Comparison of ENCODE assay signal across 8 cellular contexts in genomic region chr12:57771271-57771872, GRCh38. TPM values are rescaled to one million over a fixed set of nuclear protein-coding genes. Genes with fewer than 3 reads are reported as not detected.
DNase-seq lines count a peak whose midpoint lies in the region; ATAC-seq and TF ChIP-seq lines count a peak whose summit lies in the region.

No MANE protein-coding gene starts in this region.

- peak overlapping the region; percentile 86; the same call in 1 of the 2 replicates for H2BK120ac ChIP-seq in IMR-90 (ENCODE audit: low read depth, low read length)

- H2AK5ac ChIP-seq in IMR-90 (ENCODE audit: low read depth, low read length): peak overlapping the region; percentile 89

- peak overlapping the region; percentile 74; the same call in 1 of the 2 replicates for H3K23ac ChIP-seq in IMR-90 (ENCODE audit: low read depth, low read length)

- in situ Hi-C loops in IMR-90 (cut with MboI; ENCODE audit: low sequenced_read_pairs): no loop called here

- H3K9me3 Mint-ChIP-seq in neural crest cell: no peaks in the 10 kb centered on the region

- H4K20me1 ChIP-seq in IMR-90 (ENCODE audit: insufficient read depth, low read length) (no peaks in the 10 kb centered on the region), OCI-LY7 (ENCODE audit: insufficient read depth, low read length) (no peaks in the 10 kb centered on the region)

- no peaks in the 10 kb centered on the region for H3K9me3 ChIP-seq in IMR-90 (ENCODE audit: control insufficient read depth, insufficient read depth, low read length)
- H3K9me3 ChIP-seq in OCI-LY7 (ENCODE audit: low read length): no peaks in the 10 kb centered on the region

- peak overlapping the region; percentile 95 for H3K14ac ChIP-seq in IMR-90 (replicated peaks; ENCODE audit: low read depth, low read length)

- H4K8ac ChIP-seq in IMR-90 (ENCODE audit: low read depth in 2 of 2, low read length in 2 of 2): peak overlapping the region; percentile 93 to 99

- H3K36me3 Mint-ChIP-seq in neural crest cell (ENCODE audit: low read depth): peaks cover 14% of the 10 kb centered on the region

- no peak overlapping the region for H2BK20ac ChIP-seq in IMR-90 (ENCODE audit: low read depth, low read length)

- intact Hi-C loops in IMR-90 (cut with micrococcal nuclease) (no loop called here), OCI-LY7 (cut with micrococcal nuclease; ENCODE audit: unreplicated experiment) (no loop called here)

- no peak for TF ChIP-seq POLR2A in IMR-90 (IDR thresholded peaks at IDR 0.05; ENCODE audit: low read depth, low read length)

- H2BK15ac ChIP-seq in IMR-90 (ENCODE audit: low read depth, low read length): no peak overlapping the region

- peak overlapping the region; percentile 70 for H3K9ac ChIP-seq in IMR-90 (ENCODE audit: low read depth, low read length)

- no peak overlapping the region for H3K18ac ChIP-seq in IMR-90 (ENCODE audit: low read depth, low read length)

- WGBS in IMR-90 (ENCODE audit: extremely low coverage in 2 of 2, insufficient read length in 1 of 2), 2 experiments: 5% methylated on average over 8 of the region's 16 CpGs; no CpG with 5 or more reads in 1 of the 2 experiments

- H3K27ac ChIP-seq in IMR-90 (ENCODE audit: insufficient read depth, low read length) (peak overlapping the region; percentile 82), OCI-LY7 (ENCODE audit: low read depth, low read length, poor library complexity, severe bottlenecking) (peak overlapping the region; percentile 70), substantia nigra (ENCODE audit: low read depth, low read length, poor library complexity, severe bottlenecking) (peak overlapping the region; percentile 71)

- H3K4me3 ChIP-seq in IMR-90 (ENCODE audit: insufficient read depth, low read depth, low read length) (peak overlapping the region; percentile 78), OCI-LY7 (ENCODE audit: low read depth, low read length, poor library complexity, severe bottlenecking) (peak overlapping the region; percentile 81)

- H3K4ac ChIP-seq in IMR-90 (ENCODE audit: low read depth, low read length): peak overlapping the region; percentile 98; the same call in 1 of the 2 replicates

- H3K27me3 ChIP-seq in IMR-90 (ENCODE audit: control insufficient read depth, insufficient read depth, low read length): peaks cover 7% of the 10 kb centered on the region

- H3K27ac Mint-ChIP-seq in neural crest cell (ENCODE audit: unreplicated experiment): peak overlapping the region; percentile 100

- H4K5ac ChIP-seq in IMR-90 (ENCODE audit: low read depth, low read length): peak overlapping the region; percentile 68

- H2AFZ ChIP-seq in IMR-90 (replicated peaks; ENCODE audit: low read length, poor library complexity): peak overlapping the region; percentile 99
- peak overlapping the region; percentile 94; the same call in 1 of the 2 replicates for H2AFZ ChIP-seq in OCI-LY7 (ENCODE audit: low read length)

- H3K4me2 ChIP-seq in IMR-90 (ENCODE audit: low read depth, low read length) (peak overlapping the region; percentile 83), OCI-LY7 (ENCODE audit: low read length) (peak overlapping the region; percentile 83)

- peaks cover 28% of the 10 kb centered on the region for H3K4me1 Mint-ChIP-seq in neural crest cell

- no peaks in the 10 kb centered on the region for H3K9me2 ChIP-seq in OCI-LY7 (ENCODE audit: insufficient read depth, low read length)

- BruUV-seq in IMR-90 (replicated peaks; lab: Mats Ljungman, UMichigan) (TSS peak; percentile 44), OCI-LY7 (replicated peaks; lab: Mats Ljungman, UMichigan) (TSS peak; percentile 66)

- H3K56ac ChIP-seq in IMR-90 (ENCODE audit: extremely low read depth, insufficient read depth, low read length): peak overlapping the region; percentile 68; the same call in 1 of the 2 replicates

- peaks cover 16 to 29% of the 10 kb centered on the region in 2 experiments; a peak in 3 of 4 replicates for H3K79me1 ChIP-seq in IMR-90 (ENCODE audit: low read depth in 1 of 2, low read length in 2 of 2)

- CTCF ChIA-PET in IMR-90 (lab: Yijun Ruan, JAX): no interaction called here
- CTCF ChIA-PET in OCI-LY7 (lab: Charles Lee; ENCODE audit: unreplicated experiment): interaction anchor here (0.5 to 0.7 kb wide), 2 partner anchors 66 to 128 kb away, joined by 3 read pairs; no protein-coding TSS in a partner anchor

- DNase-seq in DMS 273 treated with DMSO at 0.1 percent for 48 hours (lab: John Stamatoyannopoulos, UW) (peak; percentile 83), IMR-90 (peak; percentile 90), OCI-LY7 (ENCODE audit: low spot score) (peak; percentile 92), activated T-helper 1 cell treated with Interleukin-2 at 50 U/mL for 16 hours (ENCODE audit: low read depth) (peak; percentile 55), fibroblast of the conjunctiva (ENCODE audit: low read depth) (peak; percentile 75), neural crest cell (ENCODE audit: low read depth, low spot score) (peak; percentile 75), substantia nigra (lab: John Stamatoyannopoulos, UW) (peak in 23 of 49 donors; percentile 18 to 88 (median 75))

- peaks cover 12% of the 10 kb centered on the region; the same call in 1 of the 2 replicates for H3K79me2 ChIP-seq in OCI-LY7 (ENCODE audit: insufficient read depth, low read depth, low read length)

- peak; percentile 70 for ATAC-seq in GM21576 (IDR thresholded peaks at IDR 0.05; ENCODE audit: unreplicated experiment)
- peak; percentile 81 for ATAC-seq in IMR-90 (ENCODE audit: low read depth)

- peaks cover 3% of the 10 kb centered on the region for H3K36me3 ChIP-seq in IMR-90 (ENCODE audit: control insufficient read depth, insufficient read depth, low read length)
- peaks cover 32% of the 10 kb centered on the region for H3K36me3 ChIP-seq in OCI-LY7 (ENCODE audit: insufficient read depth, low read length)

- no peak for TF ChIP-seq RAD21 in IMR-90 (IDR thresholded peaks at IDR 0.05; ENCODE audit: low read length)

- peaks cover 9% of the 10 kb centered on the region for H3K9me1 ChIP-seq in IMR-90 (ENCODE audit: insufficient read depth, low read length)

- H2AK9ac ChIP-seq in IMR-90 (replicated peaks; ENCODE audit: low read depth, low read length, poor library complexity): peak overlapping the region; percentile 97

- TF ChIP-seq CTCF in IMR-90 (conservative IDR thresholded peaks at IDR 0.05; ENCODE audit: low read depth, low read length) (no peak), OCI-LY7 (conservative IDR thresholded peaks at IDR 0.05; ENCODE audit: low read length) (no peak), neural crest cell (conservative IDR thresholded peaks at IDR 0.05) (no peak)

- peak overlapping the region; percentile 78 for H2BK5ac ChIP-seq in IMR-90 (ENCODE audit: low read depth, low read length, poor library complexity, severe bottlenecking)

- H3K4me3 Mint-ChIP-seq in neural crest cell: peak overlapping the region; percentile 99

- peaks cover 7% of the 10 kb centered on the region; the same call in 1 of the 2 replicates for H3K4me1 ChIP-seq in IMR-90 (ENCODE audit: control insufficient read depth, insufficient read depth, low read length)
- peaks cover 25% of the 10 kb centered on the region for H3K4me1 ChIP-seq in OCI-LY7 (ENCODE audit: insufficient read depth, low read length, poor library complexity, severe bottlenecking)

- POLR2A ChIA-PET in IMR-90 (lab: Charles Lee; ENCODE audit: unreplicated experiment) (interaction anchor here (0.9 kb wide), 1 partner anchor 27 kb away, joined by 4 read pairs; the partner anchor contains the start of gene TSPAN31), OCI-LY7 (lab: Charles Lee) (interaction anchor here (0.5 to 1.3 kb wide), 6 partner anchors 10 to 131 kb away, joined by 3 to 5 read pairs (median 3); partner anchors contain the start of genes CDK4 and TSFM)

- dilution Hi-C loops in IMR-90 (cut with HindIII; ENCODE audit: low sequenced_read_pairs, unreplicated experiment): no loop called here

- H3K27me3 Mint-ChIP-seq in neural crest cell (ENCODE audit: low read depth): peaks cover 32% of the 10 kb centered on the region

- H4K91ac ChIP-seq in IMR-90 (ENCODE audit: insufficient read depth, low read depth, low read length): peak overlapping the region; percentile 95

TF ChIP-seq in IMR-90, 13 proteins besides CTCF, POLR2A, EP300 and RAD21 (continues in another document):
- no peak for TF ChIP-seq CHD1 (IDR thresholded peaks at IDR 0.05; ENCODE audit: low read depth, low read length)
- no peak for TF ChIP-seq RFX5 (IDR thresholded peaks at IDR 0.05; ENCODE audit: low read depth, low read length)

RNA-seq across cellular contexts. Expression of gene METTL1, which starts 0.5 kb away (rescaled TPM):
- total RNA-seq in IMR-90 (2012; rRNA removed) (10.8 and 12.4 TPM in 2 replicates), OCI-LY7 (2022) (23.6 and 27.0 TPM in 2 replicates), neural crest cell (37.8 and 40.5 TPM in 2 replicates)
- polyA plus RNA-seq in IMR-90 (2012; rRNA removed): 27.5 and 31.4 TPM in 2 replicates
- polyA plus RNA-seq in IMR-90 (2012; cell fraction: cytosol; rRNA removed): 10.0 and 20.0 TPM in 2 replicates
- polyA plus RNA-seq in IMR-90 (2012; cell fraction: nucleus; rRNA removed; ENCODE audit: low replicate concordance): 31.9 and 38.5 TPM in 2 replicates
- total RNA-seq in OCI-LY7 (2014; rRNA removed; shearing (Covaris generic)): 12.5 and 22.2 TPM in 2 replicates

RNA-seq across cellular contexts. Expression of gene EEF1AKMT3, which starts 1.0 kb away (rescaled TPM):
- total RNA-seq in IMR-90 (2012; rRNA removed): 3.2 and 3.6 TPM in 2 replicates
- 7.6 and 8.1 TPM in 2 replicates for polyA plus RNA-seq in IMR-90 (2012; rRNA removed)
- 4.2 and 6.9 TPM in 2 replicates for polyA plus RNA-seq in IMR-90 (2012; cell fraction: cytosol; rRNA removed)
- 6.0 and 8.9 TPM in 2 replicates for polyA plus RNA-seq in IMR-90 (2012; cell fraction: nucleus; rRNA removed; ENCODE audit: low replicate concordance)
- 3.4 and 5.3 TPM in 2 replicates for total RNA-seq in OCI-LY7 (2014; rRNA removed; shearing (Covaris generic))
- total RNA-seq in OCI-LY7 (2022): 6.3 TPM in 2 replicates
- 4.5 and 5.6 TPM in 2 replicates for total RNA-seq in neural crest cell

RNA-seq across cellular contexts. Expression of gene CYP27B1, which starts 4.5 kb away (rescaled TPM):
- 0.36 and 0.56 TPM in 2 replicates for total RNA-seq in IMR-90 (2012; rRNA removed)
- polyA plus RNA-seq in IMR-90 (2012; rRNA removed): 0.80 and 1.3 TPM in 2 replicates
- 0.38 and 0.49 TPM in 2 replicates for polyA plus RNA-seq in IMR-90 (2012; cell fraction: cytosol; rRNA removed)
- 10.4 and 13.8 TPM in 2 replicates for polyA plus RNA-seq in IMR-90 (2012; cell fraction: nucleus; rRNA removed; ENCODE audit: low replicate concordance)
- 6.5 and 7.1 TPM in 2 replicates for total RNA-seq in OCI-LY7 (2014; rRNA removed; shearing (Covaris generic))
- 6.6 and 6.9 TPM in 2 replicates for total RNA-seq in OCI-LY7 (2022)
- total RNA-seq in neural crest cell: 3.2 and 4.2 TPM in 2 replicates

RNA-seq across cellular contexts. Expression of gene TSFM, which starts 11.2 kb away (rescaled TPM):
- total RNA-seq in IMR-90 (2012; rRNA removed) (10.8 and 11.5 TPM in 2 replicates), OCI-LY7 (2022) (38.5 and 49.8 TPM in 2 replicates), neural crest cell (31.7 and 32.3 TPM in 2 replicates)
- polyA plus RNA-seq in IMR-90 (2012; rRNA removed): 14.0 and 16.3 TPM in 2 replicates
- polyA plus RNA-seq in IMR-90 (2012; cell fraction: cytosol; rRNA removed): 14.2 and 27.2 TPM in 2 replicates
- polyA plus RNA-seq in IMR-90 (2012; cell fraction: nucleus; rRNA removed; ENCODE audit: low replicate concordance): 9.2 and 13.7 TPM in 2 replicates
- 35.2 and 49.8 TPM in 2 replicates for total RNA-seq in OCI-LY7 (2014; rRNA removed; shearing (Covaris generic))

RNA-seq across cellular contexts. Expression of gene MARCHF9, which starts 16.5 kb away (rescaled TPM):
- total RNA-seq in IMR-90 (2012; rRNA removed) (1.1 TPM in 2 replicates), OCI-LY7 (2022) (46.2 and 47.7 TPM in 2 replicates), neural crest cell (16.7 and 18.8 TPM in 2 replicates)
- polyA plus RNA-seq in IMR-90 (2012; rRNA removed): 4.7 and 5.4 TPM in 2 replicates
- 3.6 and 5.6 TPM in 2 replicates for polyA plus RNA-seq in IMR-90 (2012; cell fraction: cytosol; rRNA removed)
- polyA plus RNA-seq in IMR-90 (2012; cell fraction: nucleus; rRNA removed; ENCODE audit: low replicate concordance): 8.1 and 11.9 TPM in 2 replicates
- 29.3 and 29.4 TPM in 2 replicates for total RNA-seq in OCI-LY7 (2014; rRNA removed; shearing (Covaris generic))
